ENCODE assay signal across 8 cellular contexts in genomic region chrX:71533514-71533849, GRCh38. TPM values are rescaled to one million over a fixed set of nuclear protein-coding genes. Genes with fewer than 3 reads are reported as not detected.
A peak's percentile ranks its signal among the peaks of the same experiment; 100 is the strongest.
DNase-seq lines count a peak whose midpoint lies in the region; ATAC-seq, FAIRE-seq and TF ChIP-seq lines count a peak whose summit lies in the region.

No MANE protein-coding gene starts in this region.

- peaks cover 3% of the 10 kb centered on the region; the same call in 1 of the 2 replicates for H3K36me3 ChIP-seq in ES-I3 (ENCODE audit: insufficient read depth, low read length)
- no peaks in the 10 kb centered on the region for H3K36me3 ChIP-seq in prostate gland

- DNase-seq in fibroblast of mammary gland (ENCODE audit: low read depth) (no peak), prostate gland (ENCODE audit: low spot score) (no peak), NOMO-1 treated with dmso at 0.1 percent for 144 hours (lab: John Stamatoyannopoulos, UW; ENCODE audit: unreplicated experiment) (no peak), T1000 (lab: John Stamatoyannopoulos, UW) (no peak), D721Med (ENCODE audit: insufficient read length, low spot score) (no peak)

- ATAC-seq in SK-N-SH treated with all-trans-retinoic acid at 6 μM for 48 hours, result peak; percentile 10; the same call in 2 of the 3 replicates
- no peak for ATAC-seq in HG03025 (IDR thresholded peaks at IDR 0.05; ENCODE audit: low FRiP score, unreplicated experiment)

- H3K4me3 ChIP-seq in fibroblast of mammary gland (ENCODE audit: control insufficient read depth, low read depth, low read length), result peak overlapping the region; percentile 89
- H3K4me3 ChIP-seq in prostate gland, result peak overlapping the region; percentile 53 to 57

- H3K4me1 ChIP-seq in ES-I3 (ENCODE audit: insufficient read depth, low read length) (no peaks in the 10 kb centered on the region; the same call in 1 of the 2 replicates), prostate gland (replicated peaks) (no peaks in the 10 kb centered on the region)

- H3K27me3 ChIP-seq in prostate gland (replicated peaks; ENCODE audit: insufficient read depth), result no peaks in the 10 kb centered on the region

- WGBS in prostate gland, result 2% methylated on average over 12 of the region's 12 CpGs

- peak overlapping the region; percentile 83 to 87 for H3K27ac ChIP-seq in prostate gland

- FAIRE-seq in D721Med (lab: Jason Lieb, UNC), result no peak

- intact Hi-C loops in prostate gland (cut with DNase I), result no loop called here

- TF ChIP-seq POLR2A in prostate gland (IDR thresholded peaks at IDR 0.05), result no peak

- TF ChIP-seq CTCF in fibroblast of mammary gland (conservative IDR thresholded peaks at IDR 0.05; ENCODE audit: control insufficient read depth, insufficient read depth, low read depth, low read length) (no peak), prostate gland (IDR thresholded peaks at IDR 0.05) (no peak), D721Med (IDR thresholded peaks at IDR 0.05; ENCODE audit: insufficient read depth, missing control alignments) (no peak)

- H3K9me3 ChIP-seq in ES-I3 (ENCODE audit: control insufficient read depth, insufficient read depth, low read length) (no peaks in the 10 kb centered on the region), prostate gland (no peaks in the 10 kb centered on the region)

- peak overlapping the region; percentile 90 for H3K9ac ChIP-seq in ES-I3 (ENCODE audit: low read depth, low read length)

TF ChIP-seq in SK-N-SH treated with all-trans-retinoic acid at 6 μM for 48 hours, 23 proteins besides CTCF, POLR2A, EP300 and RAD21:
- TF ChIP-seq ZC3H10 (CRISPR knock-in tag; IDR thresholded peaks at IDR 0.05), result no peak
- TF ChIP-seq, protein P1, sequence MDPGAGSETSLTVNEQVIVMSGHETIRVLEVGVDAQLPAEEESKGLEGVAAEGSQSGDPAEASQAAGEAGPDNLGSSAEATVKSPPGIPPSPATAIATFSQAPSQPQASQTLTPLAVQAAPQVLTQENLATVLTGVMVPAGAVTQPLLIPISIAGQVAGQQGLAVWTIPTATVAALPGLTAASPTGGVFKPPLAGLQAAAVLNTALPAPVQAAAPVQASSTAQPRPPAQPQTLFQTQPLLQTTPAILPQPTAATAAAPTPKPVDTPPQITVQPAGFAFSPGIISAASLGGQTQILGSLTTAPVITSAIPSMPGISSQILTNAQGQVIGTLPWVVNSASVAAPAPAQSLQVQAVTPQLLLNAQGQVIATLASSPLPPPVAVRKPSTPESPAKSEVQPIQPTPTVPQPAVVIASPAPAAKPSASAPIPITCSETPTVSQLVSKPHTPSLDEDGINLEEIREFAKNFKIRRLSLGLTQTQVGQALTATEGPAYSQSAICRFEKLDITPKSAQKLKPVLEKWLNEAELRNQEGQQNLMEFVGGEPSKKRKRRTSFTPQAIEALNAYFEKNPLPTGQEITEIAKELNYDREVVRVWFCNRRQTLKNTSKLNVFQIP (CRISPR knock-in tag; IDR thresholded peaks at IDR 0.05; ENCODE audit: borderline replicate concordance, low read depth), result no peak
- no peak for TF ChIP-seq ZNF70 (CRISPR knock-in tag; IDR thresholded peaks at IDR 0.05)
- TF ChIP-seq ISL1 (CRISPR knock-in tag; IDR thresholded peaks at IDR 0.05), result no peak
- TF ChIP-seq ZNF565 (CRISPR knock-in tag; conservative IDR thresholded peaks at IDR 0.05; ENCODE audit: low read depth), result no peak
- no peak for TF ChIP-seq BACH2 (CRISPR knock-in tag; IDR thresholded peaks at IDR 0.05; ENCODE audit: borderline replicate concordance)
- no peak for TF ChIP-seq ZNF8 (CRISPR knock-in tag; IDR thresholded peaks at IDR 0.05)
- TF ChIP-seq, protein P2, sequence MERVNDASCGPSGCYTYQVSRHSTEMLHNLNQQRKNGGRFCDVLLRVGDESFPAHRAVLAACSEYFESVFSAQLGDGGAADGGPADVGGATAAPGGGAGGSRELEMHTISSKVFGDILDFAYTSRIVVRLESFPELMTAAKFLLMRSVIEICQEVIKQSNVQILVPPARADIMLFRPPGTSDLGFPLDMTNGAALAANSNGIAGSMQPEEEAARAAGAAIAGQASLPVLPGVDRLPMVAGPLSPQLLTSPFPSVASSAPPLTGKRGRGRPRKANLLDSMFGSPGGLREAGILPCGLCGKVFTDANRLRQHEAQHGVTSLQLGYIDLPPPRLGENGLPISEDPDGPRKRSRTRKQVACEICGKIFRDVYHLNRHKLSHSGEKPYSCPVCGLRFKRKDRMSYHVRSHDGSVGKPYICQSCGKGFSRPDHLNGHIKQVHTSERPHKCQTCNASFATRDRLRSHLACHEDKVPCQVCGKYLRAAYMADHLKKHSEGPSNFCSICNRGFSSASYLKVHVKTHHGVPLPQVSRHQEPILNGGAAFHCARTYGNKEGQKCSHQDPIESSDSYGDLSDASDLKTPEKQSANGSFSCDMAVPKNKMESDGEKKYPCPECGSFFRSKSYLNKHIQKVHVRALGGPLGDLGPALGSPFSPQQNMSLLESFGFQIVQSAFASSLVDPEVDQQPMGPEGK (CRISPR knock-in tag; IDR thresholded peaks at IDR 0.05; ENCODE audit: borderline replicate concordance), result no peak
- no peak for TF ChIP-seq TOX (CRISPR knock-in tag; IDR thresholded peaks at IDR 0.05; ENCODE audit: borderline replicate concordance)
- TF ChIP-seq ARNTL (CRISPR knock-in tag; IDR thresholded peaks at IDR 0.05; ENCODE audit: borderline replicate concordance, low read depth), result no peak

RNA-seq across cellular contexts. Expression of gene OGT, which starts 0.6 kb away (rescaled TPM):
- 100 to 1,000 TPM in 1 of 2 donors, 10 to 100 TPM in 1; 68.0 to 126 TPM for total RNA-seq in prostate gland

RNA-seq across cellular contexts. Expression of gene GCNA, which starts 44.8 kb away (rescaled TPM):
- total RNA-seq in prostate gland, result 10 to 100 TPM in 1 of 2 donors, 1 to 10 TPM in 1; 1.4 to 18.0 TPM
